Comparison of ENCODE assay signal across 18 cellular contexts in genomic region chr1:53686371-53687267, GRCh38. TPM values are rescaled to one million over a fixed set of nuclear protein-coding genes. Genes with fewer than 3 reads are reported as not detected.
DNase-seq lines count a peak whose midpoint lies in the region; ATAC-seq and TF ChIP-seq lines count a peak whose summit lies in the region.
"Had no signal": no experiment of that assay in that cellular context is flagged by ENCODE, and none has a peak within 500 bp of the region (broad histone marks: within the 10 kb centered on the region; RNA-seq: fewer than 3 reads in every experiment).

No MANE protein-coding gene starts in this region.

- DNase-seq in DMS 273 (lab: John Stamatoyannopoulos, UW; ENCODE audit: unreplicated experiment) (peak; percentile 36), DMS 273 treated with DMSO at 0.1 percent for 48 hours (lab: John Stamatoyannopoulos, UW) (no peak), WERI-Rb-1 (no peak), glomerular visceral epithelial cell (ENCODE audit: extremely low spot score) (peak; percentile 41), kidney tubule cell (ENCODE audit: low spot score) (no peak), mucosa of gallbladder (ENCODE audit: low spot score) (no peak)
- DNase-seq: activated CD4-positive, alpha-beta T cell treated with anti-CD3 and anti-CD28 coated beads, Interleukin-2, amount 10 ng/mL, durations not matched to agents 24 days and 14 days; activated naive CD4-positive, alpha-beta T cell treated with Interleukin-2 at 50 U/mL for 16 hours; naive thymus-derived CD4-positive, alpha-beta T cell; NCI-H1092 treated with DMSO at 0.1 percent for 48 hours; NCI-H526 had no signal

- H3K9me3 ChIP-seq in WERI-Rb-1 (ENCODE audit: severe bottlenecking): no peaks in the 10 kb centered on the region

- TF ChIP-seq CTCF in WERI-Rb-1 (IDR thresholded peaks at IDR 0.05; ENCODE audit: low read depth, low read length): no peak

- no peak overlapping the region for H3K4me3 ChIP-seq in WERI-Rb-1 (ENCODE audit: low read depth, low read length)
- H3K4me3 ChIP-seq: lung had no signal

- peak overlapping the region; percentile 10 for H3K27ac ChIP-seq in WERI-Rb-1
- H3K27ac ChIP-seq: 22Rv1, C4-2B had no signal

- ATAC-seq in HG02610 (IDR thresholded peaks at IDR 0.05; ENCODE audit: unreplicated experiment) (no peak), esophagus mucosa (no peak)
- ATAC-seq: naive thymus-derived CD4-positive, alpha-beta T cell; stimulated activated effector memory CD8-positive, alpha-beta T cell treated with anti-CD3 and anti-CD28 coated beads, Interleukin-12 subunit alpha, Interleukin-12 subunit beta, amount 100 ng/mL, for 72 hours had no signal

- no peaks in the 10 kb centered on the region for H3K36me3 ChIP-seq in WERI-Rb-1

- no peaks in the 10 kb centered on the region for H3K27me3 ChIP-seq in WERI-Rb-1 (ENCODE audit: insufficient read depth, low read depth, severe bottlenecking)

RNA-seq across cellular contexts. Expression of gene GLIS1, which starts 52.3 kb away (rescaled TPM):
- total RNA-seq in esophagus mucosa (0.20 TPM), mucosa of gallbladder (0.17 TPM)
- total RNA-seq: activated CD4-positive, alpha-beta T cell treated with anti-CD3 and anti-CD28 coated beads, Interleukin-2, amount 10 ng/mL, durations not matched to agents 24 days and 14 days; dermis microvascular lymphatic vessel endothelial cell; naive thymus-derived CD4-positive, alpha-beta T cell had no signal

Comparison
In these comparisons a context has a peak if more than half of its experiments do, and no peak if none do; other contexts are left out.
1. DNase-seq: peak in DMS 273 (single experiment) and glomerular visceral epithelial cell (single experiment); none in DMS 273 treated with DMSO at 0.1 percent for 48 hours (single experiment), WERI-Rb-1 (single experiment), kidney tubule cell (single experiment) and mucosa of gallbladder (single experiment).